Comparison of ENCODE assay signal across 7 cellular contexts in genomic region chr7:67731704-67732103, GRCh38.
"Had no signal": no experiment of that assay in that cellular context is flagged by ENCODE, and none has a peak within 500 bp of the region (broad histone marks: within the 10 kb centered on the region; RNA-seq: fewer than 3 reads in every experiment).

No MANE protein-coding gene starts in this region.

- H2AFZ ChIP-seq: GM23338 had no signal

- ATAC-seq: GM23338 had no signal

- FAIRE-seq: H1, H54, HTR-8/SVneo had no signal

- DNase-seq: H9, HCEC 1CT, KBM-7 had no signal

- H3K4me2 ChIP-seq: GM23338 had no signal

- H3K4me3 ChIP-seq: GM23338 had no signal
